In genomic region chr12:11553871-11554533, GRCh38 we compare ENCODE assay signal across 8 cellular contexts.
DNase-seq lines count a peak whose midpoint lies in the region; ATAC-seq and TF ChIP-seq lines count a peak whose summit lies in the region.

No MANE protein-coding gene starts in this region.

- H4K8ac ChIP-seq in trophoblast cell (ENCODE audit: low read depth, low read length) = no peak overlapping the region

- no peaks in the 10 kb centered on the region for H3K36me3 Mint-ChIP-seq in Calu3 (ENCODE audit: insufficient read depth, unreplicated experiment)
- H3K36me3 Mint-ChIP-seq in activated T-helper 17 cell treated with anti-CD3 and anti-CD28 coated beads, Interleukin-2, amount 50 U/mL, for 72 hours (ENCODE audit: low read depth) = no peaks in the 10 kb centered on the region

- no peak overlapping the region for H3K18ac ChIP-seq in trophoblast cell (ENCODE audit: low read length)

- H2AK5ac ChIP-seq in trophoblast cell (ENCODE audit: low read length) = no peak overlapping the region

- H3K79me2 ChIP-seq in trophoblast cell (ENCODE audit: control insufficient read depth, insufficient read depth, low read length, poor library complexity) = no peaks in the 10 kb centered on the region

- no peaks in the 10 kb centered on the region for H3K27me3 Mint-ChIP-seq in Calu3 (ENCODE audit: unreplicated experiment)
- H3K27me3 Mint-ChIP-seq in activated T-helper 17 cell treated with anti-CD3 and anti-CD28 coated beads, Interleukin-2, amount 50 U/mL, for 72 hours = no peaks in the 10 kb centered on the region

- H3K36me3 ChIP-seq in trophoblast cell (ENCODE audit: control insufficient read depth in 1 of 2, insufficient read depth in 2 of 2, low read length in 2 of 2) = no peaks in the 10 kb centered on the region

- no peak overlapping the region for H2BK120ac ChIP-seq in trophoblast cell (ENCODE audit: insufficient read depth, low read length, poor library complexity)

- intact Hi-C loops in Calu3 (cut with micrococcal nuclease; ENCODE audit: unreplicated experiment) = loop anchor here (1.0 kb wide), 1 partner anchor 479 kb away; no protein-coding TSS in a partner anchor

- peak; percentile 46 for TF ChIP-seq CTCF in Calu3 (IDR thresholded peaks at IDR 0.05; ENCODE audit: unreplicated experiment)
- peak; percentile 60 for TF ChIP-seq CTCF in foreskin fibroblast (IDR thresholded peaks at IDR 0.05; ENCODE audit: low read depth, low read length)

- H3K4ac ChIP-seq in trophoblast cell (ENCODE audit: low read depth, low read length) = no peak overlapping the region

- no TSS peak for BruUV-seq in Calu3 (replicated peaks; lab: Mats Ljungman, UMichigan)

- CTCF ChIA-PET in Calu3 (lab: Charles Lee) = no interaction called here

- H3K9me3 ChIP-seq in trophoblast cell (ENCODE audit: insufficient read depth, low read depth, low read length) = no peaks in the 10 kb centered on the region

- peaks cover 0 to 7% of the 10 kb centered on the region in 2 experiments for H3K4me1 ChIP-seq in trophoblast cell (ENCODE audit: control insufficient read depth in 1 of 2, insufficient read depth in 2 of 2, low read length in 2 of 2)

- H4K91ac ChIP-seq in trophoblast cell (ENCODE audit: low read depth, low read length) = no peak overlapping the region

- H2BK12ac ChIP-seq in trophoblast cell (ENCODE audit: low read length) = no peak overlapping the region

- no peak overlapping the region for H3K4me3 Mint-ChIP-seq in Calu3 (ENCODE audit: low read depth, unreplicated experiment)
- H3K4me3 Mint-ChIP-seq in activated T-helper 17 cell treated with anti-CD3 and anti-CD28 coated beads, Interleukin-2, amount 50 U/mL, for 72 hours = peak overlapping the region; percentile 5

- no peak overlapping the region for H4K12ac ChIP-seq in trophoblast cell (ENCODE audit: low read depth, low read length)

- no peak overlapping the region for H3K23ac ChIP-seq in trophoblast cell (ENCODE audit: low read length)

- peak; percentile 64 for DNase-seq in Calu3
- DNase-seq in HT1080 (ENCODE audit: low read depth) = peak; percentile 53
- peak; percentile 22 to 66 for DNase-seq in NOMO-1 (lab: John Stamatoyannopoulos, UW; ENCODE audit: unreplicated experiment in 2 of 2)
- peak; percentile 38 to 72 for DNase-seq in foreskin fibroblast
- peak; percentile 42 to 74 for DNase-seq in trophoblast cell

- H3K27ac Mint-ChIP-seq in Calu3 (ENCODE audit: unreplicated experiment) = no peak overlapping the region
- H3K27ac Mint-ChIP-seq in activated T-helper 17 cell treated with anti-CD3 and anti-CD28 coated beads, Interleukin-2, amount 50 U/mL, for 72 hours = peak overlapping the region; percentile 1

- no peak overlapping the region for H3K4me3 ChIP-seq in foreskin fibroblast (ENCODE audit: low read depth in 1 of 2, low read length in 2 of 2)
- no peak overlapping the region for H3K4me3 ChIP-seq in trophoblast cell (ENCODE audit: low read depth, low read length)

- H3K9me3 Mint-ChIP-seq in Calu3 (ENCODE audit: low read depth, unreplicated experiment) = no peaks in the 10 kb centered on the region
- no peaks in the 10 kb centered on the region for H3K9me3 Mint-ChIP-seq in activated T-helper 17 cell treated with anti-CD3 and anti-CD28 coated beads, Interleukin-2, amount 50 U/mL, for 72 hours

- H2BK5ac ChIP-seq in trophoblast cell (ENCODE audit: low read depth, low read length, poor library complexity) = no peak overlapping the region

- H2AFZ ChIP-seq in trophoblast cell (ENCODE audit: insufficient read depth, low read length, poor library complexity) = no peak overlapping the region

- H3K27ac ChIP-seq in trophoblast cell (ENCODE audit: low read depth, low read length) = no peak overlapping the region

- no peaks in the 10 kb centered on the region for H3K27me3 ChIP-seq in trophoblast cell (ENCODE audit: insufficient read depth, low read length)

- peaks cover 25% of the 10 kb centered on the region for H3K4me1 Mint-ChIP-seq in Calu3 (ENCODE audit: low read depth, unreplicated experiment)
- H3K4me1 Mint-ChIP-seq in activated T-helper 17 cell treated with anti-CD3 and anti-CD28 coated beads, Interleukin-2, amount 50 U/mL, for 72 hours = peaks cover 16% of the 10 kb centered on the region

- no peak overlapping the region for H3K4me2 ChIP-seq in trophoblast cell (ENCODE audit: low read length)

- H3K9ac ChIP-seq in trophoblast cell (ENCODE audit: low read length) = no peak overlapping the region

- H3K79me1 ChIP-seq in trophoblast cell (ENCODE audit: low read length) = no peaks in the 10 kb centered on the region

- no CpG with 5 or more reads among the region's 9 CpGs for WGBS in trophoblast cell (ENCODE audit: extremely low coverage, insufficient coverage, insufficient read length)

- no peak overlapping the region for H3K14ac ChIP-seq in trophoblast cell (ENCODE audit: low read length)

- ATAC-seq in GM19372 (IDR thresholded peaks at IDR 0.05; ENCODE audit: low read depth, unreplicated experiment) (peak; percentile 72), GM19328 (IDR thresholded peaks at IDR 0.05; ENCODE audit: unreplicated experiment) (no peak)
- ATAC-seq in activated T-helper 17 cell treated with anti-CD3 and anti-CD28 coated beads, Interleukin-2, amount 50 U/mL, for 72 hours (replicated peaks) = peak; percentile 82
